Comparison of ENCODE assay signal across 9 cellular contexts in the genomic region with DNA sequence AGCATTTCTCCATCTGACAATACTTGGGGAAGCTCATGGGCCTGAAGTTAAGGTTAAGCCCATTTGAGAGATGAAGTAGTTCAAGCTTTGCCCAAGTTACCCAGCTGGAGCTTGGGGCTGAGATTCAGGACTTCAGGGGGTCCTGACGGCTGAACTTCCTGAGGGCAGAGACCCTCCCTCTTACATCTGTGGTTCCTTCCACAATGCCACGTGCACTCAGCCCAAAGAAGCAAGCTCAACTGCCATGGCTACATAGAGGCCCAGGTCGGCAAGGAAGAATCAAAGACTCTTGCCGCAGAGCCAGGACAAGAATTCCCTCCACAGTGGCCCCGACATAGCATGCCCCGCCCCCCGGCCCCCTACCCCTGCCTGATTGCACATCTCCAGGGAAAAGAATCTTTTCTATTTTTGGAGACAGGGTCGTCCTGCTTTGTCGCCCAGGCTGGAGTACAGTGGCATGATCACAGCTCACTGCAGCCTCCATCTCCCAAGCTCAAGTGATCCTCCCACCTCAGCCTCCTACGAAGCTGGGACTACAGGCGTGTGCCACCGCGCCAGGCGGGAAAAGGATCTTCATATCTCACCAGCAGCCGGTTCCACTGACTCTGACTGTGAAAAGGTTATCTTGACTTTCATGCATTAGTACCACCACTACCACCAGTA. TPM values are rescaled to one million over a fixed set of nuclear protein-coding genes. Genes with fewer than 3 reads are reported as not detected.
DNase-seq lines count a peak whose midpoint lies in the region; ATAC-seq and TF ChIP-seq lines count a peak whose summit lies in the region.
"Had no signal": no experiment of that assay in that cellular context is flagged by ENCODE, and none has a peak within 500 bp of the region (broad histone marks: within the 10 kb centered on the region; RNA-seq: fewer than 3 reads in every experiment).

No MANE protein-coding gene starts in this region.

- H3K4me3 Mint-ChIP-seq in CD8-positive, alpha-beta T cell, result peak overlapping the region; percentile 67

- no peaks in the 10 kb centered on the region for H3K9me3 ChIP-seq in CD8-positive, alpha-beta T cell (ENCODE audit: low read length)
- H3K9me3 ChIP-seq in RWPE2 (ENCODE audit: severe bottlenecking) (no peaks in the 10 kb centered on the region), esophagus muscularis mucosa (no peaks in the 10 kb centered on the region), psoas muscle (no peaks in the 10 kb centered on the region), mucosa of descending colon (no peaks in the 10 kb centered on the region)
- H3K9me3 ChIP-seq: SJSA1 had no signal

- no peaks in the 10 kb centered on the region for H3K27me3 Mint-ChIP-seq in CD8-positive, alpha-beta T cell (ENCODE audit: low read depth)

- 90% methylated on average over 10 of the region's 15 CpGs for WGBS in esophagus muscularis mucosa
- WGBS in psoas muscle, 3 donors, result 85 to 87% (median 86%) methylated on average over 15 of the region's 15 CpGs

- no peak for ATAC-seq in CD8-positive, alpha-beta T cell
- ATAC-seq in RWPE2 (ENCODE audit: low read depth) (no peak), psoas muscle (no peak), mucosa of descending colon (no peak), GM18502 (IDR thresholded peaks at IDR 0.05; ENCODE audit: poor library complexity, unreplicated experiment) (no peak)

- intact Hi-C loops in CD8-positive, alpha-beta T cell (cut with DNase I, micrococcal nuclease), result loop anchor here (1.0 to 2.0 kb wide), 8 partner anchors 25 to 334 kb away; a partner anchor contains a TSS
- intact Hi-C loops in esophagus muscularis mucosa (cut with DNase I), result loop anchor here (2.0 to 5.0 kb wide), 2 partner anchors 69 to 204 kb away; a partner anchor contains a TSS
- intact Hi-C loops in psoas muscle (cut with DNase I), result loop anchor here in 1 of 2 donors (10.0 kb wide), 1 partner anchor 187 kb away; a partner anchor contains a TSS
- intact Hi-C loops in mucosa of descending colon (cut with DNase I, micrococcal nuclease), result no loop called here

- TF ChIP-seq POLR2A in esophagus muscularis mucosa (IDR thresholded peaks at IDR 0.05; ENCODE audit: low read depth), result no peak

- H3K4me1 Mint-ChIP-seq in CD8-positive, alpha-beta T cell (ENCODE audit: low read depth), result peaks cover 11% of the 10 kb centered on the region

- peaks cover 52% of the 10 kb centered on the region for H3K36me3 Mint-ChIP-seq in CD8-positive, alpha-beta T cell

- peaks cover 17% of the 10 kb centered on the region for H3K4me1 ChIP-seq in CD8-positive, alpha-beta T cell (ENCODE audit: insufficient read depth, low read length)
- peaks cover 5% of the 10 kb centered on the region for H3K4me1 ChIP-seq in RWPE2 (ENCODE audit: insufficient read depth, poor library complexity, severe bottlenecking)
- H3K4me1 ChIP-seq in esophagus muscularis mucosa, result peaks cover 6 to 25% (median 21%) of the 10 kb centered on the region in 4 donors
- H3K4me1 ChIP-seq in psoas muscle, result no peaks in the 10 kb centered on the region
- H3K4me1 ChIP-seq in mucosa of descending colon (ENCODE audit: low read depth), result peaks cover 9% of the 10 kb centered on the region

- peak overlapping the region; percentile 56 for H3K27ac ChIP-seq in CD8-positive, alpha-beta T cell (ENCODE audit: low read depth, low read length)
- H3K27ac ChIP-seq in RWPE2 (ENCODE audit: poor library complexity, severe bottlenecking), result peak overlapping the region; percentile 14
- peak overlapping the region; percentile 91 to 93 (median 92) for H3K27ac ChIP-seq in esophagus muscularis mucosa (replicated peaks in 1 of 4)
- H3K27ac ChIP-seq in psoas muscle, result peak overlapping the region; percentile 84
- H3K27ac ChIP-seq: SJSA1 had no signal

- DNase-seq in CD8-positive, alpha-beta T cell, result peak in 1 of 7 experiments; percentile 42
- DNase-seq in RWPE2 (ENCODE audit: low spot score) (no peak), esophagus muscularis mucosa (ENCODE audit: extremely low spot score) (no peak), psoas muscle (no peak), mucosa of descending colon (no peak)
- DNase-seq in stimulated activated CD4-positive, alpha-beta T cell treated with anti-CD3 and anti-CD28 coated beads, Interleukin-4, amount 100 ng/mL, for 24 hours, result no peak
- no peak for DNase-seq in stimulated activated CD4-positive, alpha-beta T cell treated with anti-CD3 and anti-CD28 coated beads, Interleukin-2, amount 100 ng/mL, for 48 hours

- H3K27ac Mint-ChIP-seq in CD8-positive, alpha-beta T cell, result peak overlapping the region; percentile 85

- peaks cover 28% of the 10 kb centered on the region for H3K36me3 ChIP-seq in CD8-positive, alpha-beta T cell (ENCODE audit: insufficient read depth, low read length)
- peaks cover 81% of the 10 kb centered on the region for H3K36me3 ChIP-seq in RWPE2 (ENCODE audit: low read depth)
- peaks cover 11 to 63% (median 37%) of the 10 kb centered on the region in 4 donors for H3K36me3 ChIP-seq in esophagus muscularis mucosa
- peaks cover 0 to 16% of the 10 kb centered on the region in 2 donors for H3K36me3 ChIP-seq in psoas muscle (ENCODE audit: insufficient read depth in 1 of 2, low read depth in 1 of 2)
- H3K36me3 ChIP-seq in mucosa of descending colon (ENCODE audit: low read depth), result no peaks in the 10 kb centered on the region

- no peak for TF ChIP-seq CTCF in CD8-positive, alpha-beta T cell (IDR thresholded peaks at IDR 0.05)
- TF ChIP-seq CTCF in RWPE2 (IDR thresholded peaks at IDR 0.05; ENCODE audit: poor library complexity, severe bottlenecking) (no peak), esophagus muscularis mucosa (IDR thresholded peaks at IDR 0.05) (no peak), psoas muscle (IDR thresholded peaks at IDR 0.05) (no peak), mucosa of descending colon (IDR thresholded peaks at IDR 0.05) (no peak)

- H3K27me3 ChIP-seq in CD8-positive, alpha-beta T cell (ENCODE audit: insufficient read depth, low read length), result no peaks in the 10 kb centered on the region
- H3K27me3 ChIP-seq in RWPE2 (ENCODE audit: insufficient read depth, poor library complexity, severe bottlenecking) (no peaks in the 10 kb centered on the region), esophagus muscularis mucosa (no peaks in the 10 kb centered on the region), psoas muscle (ENCODE audit: insufficient read depth in 3 of 3, low read length in 2 of 3) (no peaks in the 10 kb centered on the region)
- H3K27me3 ChIP-seq: SJSA1 had no signal

- no peaks in the 10 kb centered on the region for H3K9me3 Mint-ChIP-seq in CD8-positive, alpha-beta T cell

- TF ChIP-seq EP300 in esophagus muscularis mucosa (IDR thresholded peaks at IDR 0.05), result no peak

- POLR2A ChIA-PET in CD8-positive, alpha-beta T cell (lab: Charles Lee), result interaction anchor here (0.8 to 16.7 kb wide), 16 partner anchors 8 to 254 kb away, joined by 3 to 192 read pairs (median 5); a partner anchor contains a TSS

- CTCF ChIA-PET in CD8-positive, alpha-beta T cell (lab: Charles Lee), result interaction anchor here (0.8 to 16.9 kb wide), 12 partner anchors 10 to 188 kb away, joined by 3 to 351 read pairs (median 8); a partner anchor contains a TSS

- H3K4me3 ChIP-seq in CD8-positive, alpha-beta T cell (ENCODE audit: low read depth, low read length), result no peak overlapping the region
- H3K4me3 ChIP-seq in RWPE2 (ENCODE audit: severe bottlenecking) (no peak overlapping the region), esophagus muscularis mucosa (peak overlapping the region; percentile 55 to 77 (median 64)), psoas muscle (peak overlapping the region; percentile 71), mucosa of descending colon (no peak overlapping the region)

RNA-seq across cellular contexts. Expression of a gene that starts 9.2 kb away (rescaled TPM):
- total RNA-seq in CD8-positive, alpha-beta T cell, result 10 to 100 TPM; 47.3 to 48.5 TPM
- total RNA-seq in esophagus muscularis mucosa (10 to 100 TPM; 36.4 to 57.7 (median 47.8) TPM), psoas muscle (10 to 100 TPM in 2 of 4 donors, 1 to 10 TPM in 2; 6.8 to 14.8 (median 9.8) TPM), mucosa of descending colon (10 to 100 TPM in 2 of 3 donors, 1 to 10 TPM in 1; 9.8 to 33.6 (median 26.6) TPM)
- 10 to 100 TPM in 2 of 3 donors, 1 to 10 TPM in 1; 8.2 to 12.3 (median 12.2) TPM for polyA plus RNA-seq in psoas muscle

RNA-seq across cellular contexts. Expression of a gene that starts 25.1 kb away (rescaled TPM):
- total RNA-seq in CD8-positive, alpha-beta T cell, result 10 to 100 TPM; 38.5 to 58.2 TPM
- total RNA-seq in esophagus muscularis mucosa (10 to 100 TPM; 22.0 to 30.7 (median 25.8) TPM), psoas muscle (10 to 100 TPM in 3 of 4 donors, 1 to 10 TPM in 1; 7.6 to 15.7 (median 15.0) TPM), mucosa of descending colon (10 to 100 TPM; 30.1 to 46.9 (median 32.3) TPM)
- 1 to 10 TPM; 6.2 to 8.9 (median 8.9) TPM for polyA plus RNA-seq in psoas muscle

RNA-seq across cellular contexts. Expression of a gene that starts 58.8 kb away (rescaled TPM):
- total RNA-seq in CD8-positive, alpha-beta T cell, result 10 to 100 TPM; 61.2 to 61.7 TPM
- total RNA-seq in esophagus muscularis mucosa, result 1 to 10 TPM; 4.0 to 7.4 (median 5.5) TPM
- 1 to 10 TPM in 2 of 4 donors, under 1 TPM in 2; 0.73 to 2.0 (median 0.99) TPM for total RNA-seq in psoas muscle
- polyA plus RNA-seq in psoas muscle, result 1 to 10 TPM in 1 of 3 donors, under 1 TPM in 2; 0.55 to 1.3 (median 0.95) TPM
- 1 to 10 TPM; 2.9 to 5.5 (median 3.8) TPM for total RNA-seq in mucosa of descending colon

Comparison
In these comparisons a context has a peak if more than half of its experiments do, and no peak if none do; other contexts are left out.
1. H3K27ac ChIP-seq: peak in every context shown above with its lines; median percentile 92 in esophagus muscularis mucosa; 84 in psoas muscle; 56 in CD8-positive, alpha-beta T cell; 14 in RWPE2.
2. H3K4me3 ChIP-seq: peak in esophagus muscularis mucosa (4 of 4) and psoas muscle (single experiment); none in CD8-positive, alpha-beta T cell (single experiment), RWPE2 (single experiment) and mucosa of descending colon (single experiment).
3. RNA of a gene that starts 58.8 kb away (total RNA-seq): 61.2 to 61.7 TPM in CD8-positive, alpha-beta T cell; 4.0 to 7.4 TPM in esophagus muscularis mucosa, 2.9 to 5.5 TPM in mucosa of descending colon and 0.73 to 2.0 TPM in psoas muscle; every median in the first group is over 4 times any median in the second.
4. intact Hi-C loops: an anchor here in CD8-positive, alpha-beta T cell (1.0 to 2.0 kb wide) and esophagus muscularis mucosa (2.0 to 5.0 kb wide); none called in mucosa of descending colon.